11 cellular contexts compared by ENCODE assay signal in the genomic region with DNA sequence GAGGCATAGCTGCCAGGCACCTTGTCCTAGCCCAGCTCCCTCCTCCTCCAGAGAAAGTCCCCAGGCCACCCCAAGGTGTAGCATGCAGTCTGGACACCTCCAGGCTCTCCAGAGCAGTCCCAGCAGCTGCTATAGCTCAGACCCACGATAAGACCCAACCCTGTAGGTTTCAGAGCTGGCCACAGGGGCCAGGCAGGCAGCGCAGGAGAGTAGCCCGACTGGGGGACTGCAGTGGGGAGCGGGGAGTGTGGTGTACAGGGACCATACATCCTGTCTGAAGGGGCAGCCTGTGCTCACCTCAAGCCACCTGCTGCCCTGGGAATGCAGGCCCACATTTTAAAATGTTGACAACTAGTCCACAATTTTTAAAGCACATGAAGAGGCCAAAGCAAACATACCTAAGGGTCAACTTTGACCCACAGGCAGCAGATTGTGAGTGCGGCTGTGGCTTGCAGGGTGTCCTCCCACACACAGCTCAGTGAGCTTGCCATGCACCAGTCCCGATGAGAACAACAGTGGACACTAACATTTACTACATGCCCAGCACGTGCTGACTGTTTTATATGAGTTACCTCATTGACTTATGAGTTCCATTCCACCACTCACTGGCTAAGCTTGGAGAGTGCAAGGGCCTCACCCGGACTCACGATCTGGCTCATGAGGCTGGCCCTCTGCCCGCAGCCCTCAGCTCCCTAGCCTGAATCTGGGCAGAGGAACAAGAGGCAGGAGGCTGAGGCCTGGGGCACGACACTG.
DNase-seq lines count a peak whose midpoint lies in the region; ATAC-seq and TF ChIP-seq lines count a peak whose summit lies in the region.
"Had no signal": no experiment of that assay in that cellular context is flagged by ENCODE, and none has a peak within 500 bp of the region (broad histone marks: within the 10 kb centered on the region; RNA-seq: fewer than 3 reads in every experiment).

No MANE protein-coding gene starts in this region.

- H3K4me1 ChIP-seq in thoracic aorta (ENCODE audit: control insufficient read depth in 1 of 2, low read depth in 2 of 2), result peaks cover 25 to 51% of the 10 kb centered on the region in 2 donors
- H3K4me1 ChIP-seq in CD4-positive, alpha-beta memory T cell (ENCODE audit: insufficient read depth, low read length), result no peaks in the 10 kb centered on the region

- H3K4me3 Mint-ChIP-seq in CD4-positive, alpha-beta memory T cell, result no peak overlapping the region
- H3K4me3 Mint-ChIP-seq: naive thymus-derived CD4-positive, alpha-beta T cell had no signal

- CTCF ChIA-PET in HEK293T (lab: Yijun Ruan, JAX), result no interaction called here
- CTCF ChIA-PET in CD4-positive, alpha-beta memory T cell (lab: Charles Lee; ENCODE audit: partially characterized antibody), result no interaction called here

- no peaks in the 10 kb centered on the region for H3K9me3 ChIP-seq in thoracic aorta
- no peaks in the 10 kb centered on the region for H3K9me3 ChIP-seq in CD4-positive, alpha-beta memory T cell (ENCODE audit: control insufficient read depth in 1 of 2, low read length in 2 of 2)

- peaks cover 0 to 7% (median 2%) of the 10 kb centered on the region in 4 donors for H3K4me1 Mint-ChIP-seq in CD4-positive, alpha-beta memory T cell

- no peaks in the 10 kb centered on the region for H3K27me3 Mint-ChIP-seq in CD4-positive, alpha-beta memory T cell
- H3K27me3 Mint-ChIP-seq: naive thymus-derived CD4-positive, alpha-beta T cell had no signal

- DNase-seq in HEK293T (ENCODE audit: extremely low spot score) (no peak), cerebellar cortex (ENCODE audit: low spot score) (peak; percentile 87), left colon (peak; percentile 28 to 53), thoracic aorta (ENCODE audit: low spot score) (peak; percentile 43), HCEC 1CT (no peak), KBM-7 (no peak), D341Med (ENCODE audit: low spot score) (no peak)
- no peak for DNase-seq in CD4-positive, alpha-beta memory T cell
- DNase-seq: activated CD4-positive, alpha-beta T cell treated with anti-CD3 and anti-CD28 coated beads, Interleukin-2, amount 50 U/mL, for 1 hour; naive thymus-derived CD4-positive, alpha-beta T cell; NCI-H2171 treated with DMSO at 0.1 percent for 48 hours had no signal

- POLR2A ChIA-PET in HEK293T (lab: Yijun Ruan, JAX), result no interaction called here
- POLR2A ChIA-PET in CD4-positive, alpha-beta memory T cell (lab: Charles Lee; ENCODE audit: partially characterized antibody), result no interaction called here

- peak; percentile 42 for ATAC-seq in left colon
- ATAC-seq in thoracic aorta (ENCODE audit: insufficient number of reproducible peaks, low FRiP score, low read depth), result peak; percentile 51
- ATAC-seq: naive thymus-derived CD4-positive, alpha-beta T cell had no signal

- intact Hi-C loops in left colon (cut with DNase I, micrococcal nuclease), result no loop called here
- intact Hi-C loops in CD4-positive, alpha-beta memory T cell (cut with micrococcal nuclease), result no loop called here

- H3K4me3 ChIP-seq in thoracic aorta, result no peak overlapping the region
- H3K4me3 ChIP-seq in CD4-positive, alpha-beta memory T cell (ENCODE audit: low read length in 2 of 2), result no peak overlapping the region

- peak overlapping the region in 2 of 7 donors; percentile 23 to 69 for H3K27ac Mint-ChIP-seq in CD4-positive, alpha-beta memory T cell

- in situ Hi-C loops in KBM-7 (cut with MboI; ENCODE audit: low pct_unique_long_range_greater_than_20kb, low sequenced_read_pairs), result no loop called here

- peak overlapping the region; percentile 69 to 70 for H3K27ac ChIP-seq in thoracic aorta
- no peak overlapping the region for H3K27ac ChIP-seq in CD4-positive, alpha-beta memory T cell (ENCODE audit: low read depth, low read length)

- no peak for TF ChIP-seq CTCF in thoracic aorta (IDR thresholded peaks at IDR 0.05)

- H3K27me3 ChIP-seq in thoracic aorta (replicated peaks; ENCODE audit: insufficient read depth), result no peaks in the 10 kb centered on the region
- no peaks in the 10 kb centered on the region for H3K27me3 ChIP-seq in CD4-positive, alpha-beta memory T cell (ENCODE audit: insufficient read depth, low read length)

- no peaks in the 10 kb centered on the region for H3K9me3 Mint-ChIP-seq in CD4-positive, alpha-beta memory T cell
- H3K9me3 Mint-ChIP-seq: naive thymus-derived CD4-positive, alpha-beta T cell had no signal

- peaks cover 3 to 7% of the 10 kb centered on the region in 2 donors for H3K36me3 Mint-ChIP-seq in CD4-positive, alpha-beta memory T cell

- H3K36me3 ChIP-seq in thoracic aorta, result no peaks in the 10 kb centered on the region
- no peaks in the 10 kb centered on the region for H3K36me3 ChIP-seq in CD4-positive, alpha-beta memory T cell (ENCODE audit: insufficient read depth, low read length)

TF ChIP-seq in HEK293T, 16 proteins besides CTCF, POLR2A, EP300 and RAD21:
- TF ChIP-seq, protein P1, sequence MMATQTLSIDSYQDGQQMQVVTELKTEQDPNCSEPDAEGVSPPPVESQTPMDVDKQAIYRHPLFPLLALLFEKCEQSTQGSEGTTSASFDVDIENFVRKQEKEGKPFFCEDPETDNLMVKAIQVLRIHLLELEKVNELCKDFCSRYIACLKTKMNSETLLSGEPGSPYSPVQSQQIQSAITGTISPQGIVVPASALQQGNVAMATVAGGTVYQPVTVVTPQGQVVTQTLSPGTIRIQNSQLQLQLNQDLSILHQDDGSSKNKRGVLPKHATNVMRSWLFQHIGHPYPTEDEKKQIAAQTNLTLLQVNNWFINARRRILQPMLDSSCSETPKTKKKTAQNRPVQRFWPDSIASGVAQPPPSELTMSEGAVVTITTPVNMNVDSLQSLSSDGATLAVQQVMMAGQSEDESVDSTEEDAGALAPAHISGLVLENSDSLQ (IDR thresholded peaks at IDR 0.05), result peak; percentile 51; the same call in 1 of the 2 replicates
- no peak for TF ChIP-seq ARNT (IDR thresholded peaks at IDR 0.05)

Comparison
In these comparisons a context has a peak if more than half of its experiments do, and no peak if none do; other contexts are left out.
1. DNase-seq: peak in cerebellar cortex (single experiment), left colon (2 of 2) and thoracic aorta (single experiment); none in HEK293T (single experiment), HCEC 1CT (single experiment), KBM-7 (single experiment), CD4-positive, alpha-beta memory T cell (0 of 5) and D341Med (single experiment).